ENCODE assay signal across 8 cellular contexts in the genomic region with DNA sequence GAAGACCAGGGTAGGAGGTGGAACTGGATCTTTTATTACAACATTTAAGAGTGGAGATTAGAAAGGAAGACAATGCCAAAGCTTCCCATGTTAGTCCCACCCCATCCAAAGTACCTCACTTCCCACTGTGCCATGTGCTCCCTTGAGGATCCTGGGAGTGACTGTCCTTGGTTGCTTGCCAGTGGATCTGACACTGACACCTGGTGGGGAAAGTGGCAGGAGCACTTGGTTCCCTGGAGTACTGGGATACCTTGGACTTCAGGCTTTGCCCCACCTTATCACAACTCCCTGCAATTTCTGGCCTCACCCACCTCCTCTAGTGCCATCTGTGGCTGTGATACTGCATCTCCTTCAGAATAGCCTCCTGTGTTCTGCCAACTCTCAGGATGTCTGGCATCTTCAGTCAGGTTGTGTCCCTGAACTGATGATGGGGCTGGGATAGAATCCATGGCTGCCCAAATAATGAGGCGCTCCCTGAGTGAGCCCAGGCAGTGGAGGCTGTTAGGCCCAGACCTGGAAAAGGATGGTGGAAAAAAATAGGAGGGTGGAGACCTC. TPM values are rescaled to one million over a fixed set of nuclear protein-coding genes. Genes with fewer than 3 reads are reported as not detected.
DNase-seq lines count a peak whose midpoint lies in the region; ATAC-seq, FAIRE-seq and TF ChIP-seq lines count a peak whose summit lies in the region.

No MANE protein-coding gene starts in this region.

- POLR2A ChIA-PET in AG04450 (lab: Yijun Ruan, JAX): no interaction called here

- H3K4me3 ChIP-seq in AG04450 (ENCODE audit: low read depth, low read length) (no peak overlapping the region), cardiac fibroblast (replicated peaks in 1 of 2; ENCODE audit: low read depth in 2 of 2, low read length in 2 of 2) (no peak overlapping the region)

- FAIRE-seq in GM12891 (lab: Jason Lieb, UNC): no peak

- H3K27ac ChIP-seq in AG04450 (ENCODE audit: low read depth, low read length): no peak overlapping the region

- H3K9me3 ChIP-seq in AG04450 (ENCODE audit: control insufficient read depth, insufficient read depth, low read length): no peaks in the 10 kb centered on the region

- no peaks in the 10 kb centered on the region for H3K27me3 ChIP-seq in AG04450 (ENCODE audit: control insufficient read depth, insufficient read depth, low read length)

- DNase-seq in AG04450 (ENCODE audit: low read depth, low spot score) (no peak), GM12891 (ENCODE audit: insufficient read length, low spot score) (no peak), NCI-H526 (lab: John Stamatoyannopoulos, UW) (peak; percentile 70 to 84), cardiac fibroblast (ENCODE audit: low read depth in 2 of 2) (peak in 1 of 2 donors; percentile 58), lung microvascular endothelial cell (ENCODE audit: low read depth in 2 of 2) (peak; percentile 43 to 54), mesenteric fat pad (ENCODE audit: low spot score) (no peak), medulla oblongata (ENCODE audit: extremely low spot score) (no peak)

- CTCF ChIA-PET in AG04450 (lab: Charles Lee): no interaction called here

- TF ChIP-seq CTCF in AG04450 (IDR thresholded peaks at IDR 0.05; ENCODE audit: low read depth, low read length): peak; percentile 34
- peak; percentile 41 for TF ChIP-seq CTCF in cardiac fibroblast (IDR thresholded peaks at IDR 0.05; ENCODE audit: low read depth, low read length)

- no peak for TF ChIP-seq POLR2A in GM12891 (IDR thresholded peaks at IDR 0.05; ENCODE audit: low read depth, low read length)

- no peak for ATAC-seq in GM21717 (IDR thresholded peaks at IDR 0.05; ENCODE audit: unreplicated experiment)

TF ChIP-seq in GM12891, 5 proteins besides CTCF, POLR2A, EP300 and RAD21:
- TF ChIP-seq POLR2AphosphoS5 (IDR thresholded peaks at IDR 0.05; ENCODE audit: low read depth, low read length): no peak; the same call in 1 of the 2 replicates
- no peak for TF ChIP-seq PAX5 (IDR thresholded peaks at IDR 0.05; ENCODE audit: insufficient read depth, low read length, severe bottlenecking)
- peak; percentile 61; the same call in 1 of the 2 replicates for TF ChIP-seq POU2F2 (IDR thresholded peaks at IDR 0.05; ENCODE audit: low read depth, low read length)
- no peak for TF ChIP-seq TAF1 (IDR thresholded peaks at IDR 0.05; ENCODE audit: low read depth, low read length)

RNA-seq across cellular contexts. Expression of gene ELL3, which starts 1.3 kb away (rescaled TPM):
- polyA plus RNA-seq in AG04450 (2011; rRNA removed): 2.3 and 2.4 TPM in 2 replicates
- polyA minus RNA-seq in AG04450 (2011; rRNA and poly(A)+ RNA removed): 5.1 and 8.7 TPM in 2 replicates
- 17.9 TPM for polyA plus RNA-seq in GM12891 (2012; ENCODE audit: low read depth, missing spikeins)
- total RNA-seq in lung microvascular endothelial cell: 1.5 and 1.8 TPM in 2 replicates
- total RNA-seq in mesenteric fat pad: 2.0 TPM

RNA-seq across cellular contexts. Expression of gene SERF2, which starts 16.6 kb away (rescaled TPM):
- 608 and 874 TPM in 2 replicates for polyA plus RNA-seq in AG04450 (2011; rRNA removed)
- polyA minus RNA-seq in AG04450 (2011; rRNA and poly(A)+ RNA removed): 304 and 401 TPM in 2 replicates
- 1,476 TPM for polyA plus RNA-seq in GM12891 (2012; ENCODE audit: low read depth, missing spikeins)
- total RNA-seq in lung microvascular endothelial cell: 285 and 360 TPM in 2 replicates
- total RNA-seq in mesenteric fat pad: 932 TPM

RNA-seq across cellular contexts. Expression of gene SERINC4, which starts 24.5 kb away (rescaled TPM):
- polyA plus RNA-seq in AG04450 (2011; rRNA removed): 0.05 TPM in 1 of 2 replicates, not detected in the other
- polyA minus RNA-seq in AG04450 (2011; rRNA and poly(A)+ RNA removed): not detected in 2 replicates
- not detected for polyA plus RNA-seq in GM12891 (2012; ENCODE audit: low read depth, missing spikeins)
- total RNA-seq in lung microvascular endothelial cell: not detected in 2 replicates
- total RNA-seq in mesenteric fat pad: 0.22 TPM

RNA-seq across cellular contexts. Expression of gene HYPK, which starts 24.9 kb away (rescaled TPM):
- polyA plus RNA-seq in AG04450 (2011; rRNA removed): 6.4 and 10.7 TPM in 2 replicates
- polyA minus RNA-seq in AG04450 (2011; rRNA and poly(A)+ RNA removed): 5.4 and 5.8 TPM in 2 replicates
- 10.4 TPM for polyA plus RNA-seq in GM12891 (2012; ENCODE audit: low read depth, missing spikeins)
- total RNA-seq in lung microvascular endothelial cell (4.4 and 6.3 TPM in 2 replicates), mesenteric fat pad (18.0 TPM)

RNA-seq across cellular contexts. Expression of gene PDIA3, which starts 29.2 kb away (rescaled TPM):
- 308 and 326 TPM in 2 replicates for polyA plus RNA-seq in AG04450 (2011; rRNA removed)
- 57.5 and 97.1 TPM in 2 replicates for polyA minus RNA-seq in AG04450 (2011; rRNA and poly(A)+ RNA removed)
- 155 TPM for polyA plus RNA-seq in GM12891 (2012; ENCODE audit: low read depth, missing spikeins)
- total RNA-seq in lung microvascular endothelial cell (113 and 115 TPM in 2 replicates), mesenteric fat pad (295 TPM)

Comparison
In these comparisons a context has a peak if more than half of its experiments do, and no peak if none do; other contexts are left out.
1. DNase-seq: peak in NCI-H526 (2 of 2) and lung microvascular endothelial cell (2 of 2); none in AG04450 (single experiment), GM12891 (single experiment), mesenteric fat pad (single experiment) and medulla oblongata (single experiment).